Comparison of ENCODE assay signal across 24 cellular contexts in genomic region chr9:127303830-127304229, GRCh38.
"Had no signal": no experiment of that assay in that cellular context is flagged by ENCODE, and none has a peak within 500 bp of the region (broad histone marks: within the 10 kb centered on the region; RNA-seq: fewer than 3 reads in every experiment).

No MANE protein-coding gene starts in this region.

- H3K4me3 ChIP-seq: breast epithelium, colonic mucosa, heart left ventricle, neural progenitor cell, thoracic aorta, upper lobe of right lung had no signal

- ATAC-seq: heart left ventricle; naive thymus-derived CD8-positive, alpha-beta T cell; upper lobe of right lung had no signal

- DNase-seq: activated CD4-positive, alpha-beta memory T cell treated with anti-CD3 and anti-CD28 coated beads for 36 hours; activated CD4-positive, alpha-beta T cell treated with anti-CD3 and anti-CD28 coated beads for 48 hours; activated CD4-positive, CD25-positive, alpha-beta regulatory T cell; activated naive CD4-positive, alpha-beta T cell treated with Interleukin-2 at 50 U/mL for 16 hours; activated naive CD8-positive, alpha-beta T cell treated with anti-CD3 and anti-CD28 coated beads for 36 hours; activated T-cell treated with anti-CD3 and anti-CD28 coated beads, Interleukin-2, amount 50 U/mL, for 48 hours; amniotic stem cell; colonic mucosa; endodermal cell; heart left ventricle; kidney; naive thymus-derived CD8-positive, alpha-beta T cell; retina; stimulated activated CD4-positive, alpha-beta T cell treated with anti-CD3 and anti-CD28 coated beads, Interleukin-2, amount 100 ng/mL, for 48 hours; stimulated activated naive CD4-positive, alpha-beta T cell treated with Interleukin-2 at 50 U/mL for 16 hours; T1000; upper lobe of right lung had no signal

- H3K27ac Mint-ChIP-seq: activated CD4-positive, alpha-beta memory T cell treated with anti-CD3 and anti-CD28 coated beads for 36 hours; activated naive CD8-positive, alpha-beta T cell treated with anti-CD3 and anti-CD28 coated beads for 36 hours; endodermal cell; mesothelial cell of epicardium; naive thymus-derived CD8-positive, alpha-beta T cell; neural progenitor cell; progenitor cell of endocrine pancreas; T-helper 1 cell treated with Interleukin-12 subunit alpha and Interleukin-12 subunit beta and Interleukin-4 antibody, amounts not matched to agents 30 μg/mL and 1 μg/mL, for 36 hours had no signal

- H3K4me3 Mint-ChIP-seq: activated CD4-positive, alpha-beta memory T cell treated with anti-CD3 and anti-CD28 coated beads for 36 hours; activated naive CD8-positive, alpha-beta T cell treated with anti-CD3 and anti-CD28 coated beads for 36 hours; endodermal cell; mesothelial cell of epicardium; naive thymus-derived CD8-positive, alpha-beta T cell; neural progenitor cell; T-helper 1 cell treated with Interleukin-12 subunit alpha and Interleukin-12 subunit beta and Interleukin-4 antibody, amounts not matched to agents 30 μg/mL and 1 μg/mL, for 36 hours had no signal

- H3K27me3 Mint-ChIP-seq: progenitor cell of endocrine pancreas had no signal

- H3K36me3 ChIP-seq: breast epithelium, colonic mucosa, heart left ventricle, neural progenitor cell, thoracic aorta, upper lobe of right lung had no signal

- H3K27me3 ChIP-seq: breast epithelium, colonic mucosa, heart left ventricle, neural progenitor cell, upper lobe of right lung had no signal

- H3K9me3 Mint-ChIP-seq: activated CD4-positive, alpha-beta memory T cell treated with anti-CD3 and anti-CD28 coated beads for 36 hours; activated naive CD8-positive, alpha-beta T cell treated with anti-CD3 and anti-CD28 coated beads for 36 hours; endodermal cell; mesothelial cell of epicardium; naive thymus-derived CD8-positive, alpha-beta T cell; neural progenitor cell; T-helper 1 cell treated with Interleukin-12 subunit alpha and Interleukin-12 subunit beta and Interleukin-4 antibody, amounts not matched to agents 30 μg/mL and 1 μg/mL, for 36 hours had no signal

- H3K27ac ChIP-seq: breast epithelium, colonic mucosa, epithelial cell of prostate, heart left ventricle, neural progenitor cell, thoracic aorta, upper lobe of right lung had no signal

- H3K9me3 ChIP-seq: breast epithelium, colonic mucosa, heart left ventricle, thoracic aorta, upper lobe of right lung had no signal

- H3K4me1 Mint-ChIP-seq: activated naive CD8-positive, alpha-beta T cell treated with anti-CD3 and anti-CD28 coated beads for 36 hours; endodermal cell; naive thymus-derived CD8-positive, alpha-beta T cell had no signal

- H3K4me1 ChIP-seq: breast epithelium, colonic mucosa, neural progenitor cell had no signal

- H3K36me3 Mint-ChIP-seq: activated CD4-positive, alpha-beta memory T cell treated with anti-CD3 and anti-CD28 coated beads for 36 hours; activated naive CD8-positive, alpha-beta T cell treated with anti-CD3 and anti-CD28 coated beads for 36 hours; mesothelial cell of epicardium; naive thymus-derived CD8-positive, alpha-beta T cell; neural progenitor cell had no signal
